In the genomic region with DNA sequence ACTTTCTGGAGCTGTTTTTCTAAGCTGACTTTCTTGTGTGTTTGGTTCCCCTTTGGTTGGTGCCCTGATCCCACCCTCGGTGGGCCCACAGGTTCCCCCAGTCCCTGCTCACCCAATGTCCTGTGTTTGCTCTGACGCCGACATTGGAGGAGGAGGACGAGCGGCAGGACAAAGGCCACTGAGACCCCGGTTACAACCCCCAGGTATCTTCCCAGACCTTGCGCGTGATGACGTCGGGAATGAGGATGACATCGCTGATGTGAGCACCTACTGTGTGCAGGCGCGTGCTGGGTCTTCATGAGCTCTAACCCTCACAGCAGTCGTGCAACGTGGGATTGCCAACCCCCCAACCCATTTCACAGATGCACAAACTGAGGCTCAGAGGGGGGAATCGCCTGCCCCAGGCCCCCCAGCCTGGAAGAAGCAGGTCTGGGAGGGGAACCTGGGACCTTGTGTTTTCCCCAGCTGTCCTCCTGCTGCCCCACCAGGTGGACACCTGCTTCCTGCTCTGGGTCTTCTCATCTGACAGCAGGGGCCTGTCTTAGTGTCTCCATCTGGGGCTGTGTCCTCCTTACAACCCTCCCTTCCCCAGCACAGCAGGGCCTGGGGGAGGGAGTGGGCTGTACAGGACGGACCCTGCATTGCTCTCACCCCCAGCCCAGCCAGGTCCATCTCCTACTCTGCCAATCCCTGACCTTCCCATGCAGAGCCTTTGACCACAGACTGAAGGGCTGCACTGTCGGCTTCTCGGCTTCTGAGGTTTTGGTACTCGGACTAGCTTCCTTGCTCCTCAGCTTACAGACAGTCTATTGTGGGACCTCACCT, we compare ENCODE assay signal across 15 cellular contexts. TPM values are rescaled to one million over a fixed set of nuclear protein-coding genes. Genes with fewer than 3 reads are reported as not detected.
DNase-seq lines count a peak whose midpoint lies in the region; ATAC-seq and TF ChIP-seq lines count a peak whose summit lies in the region.
"Had no signal": no experiment of that assay in that cellular context is flagged by ENCODE, and none has a peak within 500 bp of the region (broad histone marks: within the 10 kb centered on the region; RNA-seq: fewer than 3 reads in every experiment).

No MANE protein-coding gene starts in this region.

- H3F3A ChIP-seq in PC-3 (ENCODE audit: low read length, unreplicated experiment), result no peaks in the 10 kb centered on the region

- H3K9me3 ChIP-seq in PC-3 (ENCODE audit: low read length) (no peaks in the 10 kb centered on the region), left ventricle myocardium inferior (replicated peaks) (no peaks in the 10 kb centered on the region)
- H3K9me3 ChIP-seq: sigmoid colon had no signal

- H3K27me3 Mint-ChIP-seq in activated CD4-positive, alpha-beta T cell treated with anti-CD3 and anti-CD28 coated beads for 36 hours, result peaks cover 3% of the 10 kb centered on the region

- H3K4me3 Mint-ChIP-seq in activated CD4-positive, alpha-beta T cell treated with anti-CD3 and anti-CD28 coated beads for 36 hours, result peak overlapping the region; percentile 3

- H3K27ac ChIP-seq in PC-3 (ENCODE audit: low read length) (no peak overlapping the region), left ventricle myocardium inferior (replicated peaks) (peak overlapping the region; percentile 4)
- H3K27ac ChIP-seq: WERI-Rb-1 had no signal

- intact Hi-C loops in activated CD4-positive, alpha-beta T cell treated with anti-CD3 and anti-CD28 coated beads for 36 hours (cut with DNase I, micrococcal nuclease), result loop anchor here in 1 of 2 experiments (5.0 kb wide), 1 partner anchor 35 kb away; no protein-coding TSS in a partner anchor
- intact Hi-C loops in PC-3 (cut with micrococcal nuclease) (no loop called here), left ventricle myocardium inferior (cut with micrococcal nuclease) (no loop called here), sciatic nerve (cut with DNase I) (no loop called here)

- H3K36me3 ChIP-seq in PC-3 (ENCODE audit: low read depth, low read length), result no peaks in the 10 kb centered on the region
- no peaks in the 10 kb centered on the region for H3K36me3 ChIP-seq in left ventricle myocardium inferior
- H3K36me3 ChIP-seq: sigmoid colon, WERI-Rb-1 had no signal

- no peaks in the 10 kb centered on the region for H3K79me2 ChIP-seq in PC-3 (ENCODE audit: low read length)

- POLR2A ChIA-PET in activated CD4-positive, alpha-beta T cell treated with anti-CD3 and anti-CD28 coated beads for 36 hours (lab: Charles Lee), result no interaction called here
- POLR2A ChIA-PET in PC-3 (lab: Charles Lee; ENCODE audit: unreplicated experiment), result no interaction called here

- no TSS peak for BruUV-seq in PC-3 (replicated peaks; lab: Mats Ljungman, UMichigan)

- no peaks in the 10 kb centered on the region for H3K4me1 ChIP-seq in PC-3 (ENCODE audit: insufficient read depth, low read length)
- no peaks in the 10 kb centered on the region for H3K4me1 ChIP-seq in left ventricle myocardium inferior
- H3K4me1 ChIP-seq: sigmoid colon had no signal

- no peaks in the 10 kb centered on the region for H3K36me3 Mint-ChIP-seq in activated CD4-positive, alpha-beta T cell treated with anti-CD3 and anti-CD28 coated beads for 36 hours (ENCODE audit: low read depth)

- peaks cover 13% of the 10 kb centered on the region for H3K4me1 Mint-ChIP-seq in activated CD4-positive, alpha-beta T cell treated with anti-CD3 and anti-CD28 coated beads for 36 hours

- no peak overlapping the region for H2AFZ ChIP-seq in PC-3 (ENCODE audit: low read length)

- peak overlapping the region; percentile 13 for H3K27ac Mint-ChIP-seq in activated CD4-positive, alpha-beta T cell treated with anti-CD3 and anti-CD28 coated beads for 36 hours

- no peak overlapping the region for H3K9ac ChIP-seq in PC-3 (ENCODE audit: low read length)

- no peaks in the 10 kb centered on the region for H4K20me1 ChIP-seq in PC-3 (ENCODE audit: low read length)

- H3K4me3 ChIP-seq in PC-3 (ENCODE audit: low read length), result no peak overlapping the region
- no peak overlapping the region for H3K4me3 ChIP-seq in left ventricle myocardium inferior
- H3K4me3 ChIP-seq: sigmoid colon had no signal

- no peaks in the 10 kb centered on the region for H3K9me2 ChIP-seq in PC-3 (replicated peaks; ENCODE audit: low read length)

- H3K4me2 ChIP-seq in PC-3 (ENCODE audit: low read length), result peak overlapping the region; percentile 33; the same call in 1 of the 2 replicates

- no peaks in the 10 kb centered on the region for H3K9me3 Mint-ChIP-seq in activated CD4-positive, alpha-beta T cell treated with anti-CD3 and anti-CD28 coated beads for 36 hours (ENCODE audit: low read depth)

- no peak for TF ChIP-seq CTCF in PC-3 (conservative IDR thresholded peaks at IDR 0.05; ENCODE audit: low read depth, low read length)
- no peak for TF ChIP-seq CTCF in left ventricle myocardium inferior (IDR thresholded peaks at IDR 0.05; ENCODE audit: borderline replicate concordance)

- CTCF ChIA-PET in activated CD4-positive, alpha-beta T cell treated with anti-CD3 and anti-CD28 coated beads for 36 hours (lab: Charles Lee), result no interaction called here
- CTCF ChIA-PET in PC-3 (lab: Charles Lee), result no interaction called here

- no peak for ATAC-seq in activated CD4-positive, alpha-beta T cell treated with anti-CD3 and anti-CD28 coated beads for 36 hours
- no peak for ATAC-seq in PC-3
- ATAC-seq in sciatic nerve, result peak; percentile 44
- ATAC-seq in GM19035 (IDR thresholded peaks at IDR 0.05; ENCODE audit: unreplicated experiment), result no peak

- DNase-seq in activated CD4-positive, alpha-beta T cell treated with anti-CD3 and anti-CD28 coated beads for 36 hours, result no peak
- no peak for DNase-seq in activated CD4-positive, alpha-beta T cell treated with anti-CD3 and anti-CD28 coated beads, Interleukin-2, amount 50 U/mL, for 48 hours
- no peak for DNase-seq in PC-3
- no peak for DNase-seq in left ventricle myocardium inferior
- DNase-seq in sciatic nerve (ENCODE audit: low spot score), result no peak
- no peak for DNase-seq in HT-29 (ENCODE audit: low spot score)
- DNase-seq in stimulated activated CD4-positive, alpha-beta T cell treated with anti-CD3 and anti-CD28 coated beads, Interleukin-2, amount 100 ng/mL, for 48 hours, result no peak
- DNase-seq: effector CD4-positive, alpha-beta T cell; NCI-H187 treated with DMSO at 0.1 percent for 48 hours; SIG-M5; WERI-Rb-1 had no signal

- peaks cover 24% of the 10 kb centered on the region for H3K27me3 ChIP-seq in PC-3 (ENCODE audit: low read length)
- H3K27me3 ChIP-seq in left ventricle myocardium inferior (ENCODE audit: low read depth), result peaks cover 35% of the 10 kb centered on the region

RNA-seq across cellular contexts. Expression of a gene that starts 4.7 kb away (rescaled TPM):
- total RNA-seq in activated CD4-positive, alpha-beta T cell treated with anti-CD3 and anti-CD28 coated beads for 36 hours, result not detected
- total RNA-seq in PC-3 (2014; rRNA removed) (not detected in 2 replicates), left ventricle myocardium inferior (1.2 TPM), sciatic nerve (11.4 TPM)
- total RNA-seq in HT-29 (2014; rRNA removed; shearing (Covaris generic)), result not detected in 2 replicates
- total RNA-seq: A172, H4 had no signal

RNA-seq across cellular contexts. Expression of a gene that starts 9.8 kb away (rescaled TPM):
- total RNA-seq in activated CD4-positive, alpha-beta T cell treated with anti-CD3 and anti-CD28 coated beads for 36 hours, result not detected
- total RNA-seq in PC-3 (2014; rRNA removed) (not detected in 2 replicates), left ventricle myocardium inferior (5.7 TPM), sciatic nerve (24.1 TPM)
- total RNA-seq in HT-29 (2014; rRNA removed; shearing (Covaris generic)), result 0.08 TPM in 1 of 2 replicates, not detected in the other
- total RNA-seq: A172, H4 had no signal

RNA-seq across cellular contexts. Expression of a gene that starts 24.5 kb away (rescaled TPM):
- total RNA-seq in activated CD4-positive, alpha-beta T cell treated with anti-CD3 and anti-CD28 coated beads for 36 hours, result not detected
- total RNA-seq in PC-3 (2014; rRNA removed), result not detected in 2 replicates
- 4.7 TPM for total RNA-seq in left ventricle myocardium inferior
- 23.9 TPM for total RNA-seq in sciatic nerve
- total RNA-seq in HT-29 (2014; rRNA removed; shearing (Covaris generic)), result not detected in 2 replicates
- total RNA-seq: A172, H4 had no signal

RNA-seq across cellular contexts. Expression of a gene that starts 33.6 kb away (rescaled TPM):
- total RNA-seq in activated CD4-positive, alpha-beta T cell treated with anti-CD3 and anti-CD28 coated beads for 36 hours, result not detected
- total RNA-seq in PC-3 (2014; rRNA removed), result not detected in 2 replicates
- 1.7 TPM for total RNA-seq in left ventricle myocardium inferior
- 12.9 TPM for total RNA-seq in sciatic nerve
- not detected in 2 replicates for total RNA-seq in HT-29 (2014; rRNA removed; shearing (Covaris generic))
- total RNA-seq: A172, H4 had no signal

RNA-seq across cellular contexts. Expression of a gene that starts 46.7 kb away (rescaled TPM):
- 1,000 to 10,000 TPM; 1,400 to 1,725 TPM for total RNA-seq in activated CD4-positive, alpha-beta T cell treated with anti-CD3 and anti-CD28 coated beads for 36 hours
- total RNA-seq in PC-3 (2014; rRNA removed), result 3,477 and 3,621 TPM in 2 replicates
- total RNA-seq in left ventricle myocardium inferior, result 648 TPM
- total RNA-seq in sciatic nerve, result 1,121 TPM
- 4,595 and 4,707 TPM in 2 replicates for total RNA-seq in HT-29 (2014; rRNA removed; shearing (Covaris generic))
